In genomic region chr17:50267074-50267841, GRCh38 we compare ENCODE assay signal across 14 cellular contexts. TPM values are rescaled to one million over a fixed set of nuclear protein-coding genes. Genes with fewer than 3 reads are reported as not detected.
DNase-seq lines count a peak whose midpoint lies in the region; TF ChIP-seq lines count a peak whose summit lies in the region.
"Had no signal": no experiment of that assay in that cellular context is flagged by ENCODE, and none has a peak within 500 bp of the region (broad histone marks: within the 10 kb centered on the region; RNA-seq: fewer than 3 reads in every experiment).

No MANE protein-coding gene starts in this region.

- H3K4me1 Mint-ChIP-seq in HFFc6 (ENCODE audit: low read depth) (peaks cover 89% of the 10 kb centered on the region), neural crest cell (peaks cover 66% of the 10 kb centered on the region)

- H3K36me3 Mint-ChIP-seq in HFFc6 (ENCODE audit: low read depth) (no peaks in the 10 kb centered on the region), neural crest cell (ENCODE audit: low read depth) (no peaks in the 10 kb centered on the region)

- DNase-seq in AG04449 (ENCODE audit: low read depth, low spot score) (no peak), HFFc6 (peak; percentile 36), coronary artery (ENCODE audit: low spot score) (peak; percentile 70), neural crest cell (ENCODE audit: low read depth, low spot score) (no peak), NCI-H526 (lab: John Stamatoyannopoulos, UW) (no peak), NCI-H1694 (lab: John Stamatoyannopoulos, UW) (no peak), C1 segment of cervical spinal cord (lab: John Stamatoyannopoulos, UW) (no peak)
- DNase-seq in stimulated activated naive CD4-positive, alpha-beta T cell treated with Interleukin-2 at 50 U/mL for 16 hours (lab: John Stamatoyannopoulos, UW) = no peak
- DNase-seq: BE2C, erythroblast, NCI-H524 treated with DMSO at 0.1 percent for 48 hours, SW 1271 had no signal

- CTCF ChIA-PET in AG04449 (lab: Yijun Ruan, JAX) = interaction anchor here (0.9 to 19.7 kb wide), 14 partner anchors 7 to 128 kb away, joined by 3 to 489 read pairs (median 6); partner anchors contain the start of genes COL1A1 and SGCA

- H3K27me3 Mint-ChIP-seq in HFFc6 (ENCODE audit: insufficient read depth) = no peaks in the 10 kb centered on the region; the same call in 1 of the 2 replicates
- peaks cover 3% of the 10 kb centered on the region for H3K27me3 Mint-ChIP-seq in neural crest cell (ENCODE audit: low read depth)

- TF ChIP-seq CTCF in AG04449 (IDR thresholded peaks at IDR 0.05; ENCODE audit: insufficient read depth, low read length, missing control alignments) (no peak), HFFc6 (IDR thresholded peaks at IDR 0.05) (no peak), coronary artery (IDR thresholded peaks at IDR 0.05) (no peak), neural crest cell (conservative IDR thresholded peaks at IDR 0.05) (no peak)

- POLR2A ChIA-PET in AG04449 (lab: Yijun Ruan, JAX) = interaction anchor here (1.4 to 30.0 kb wide), 4 partner anchors 8 to 76 kb away, joined by 4 to 2316 read pairs (median 13); partner anchors contain the start of gene COL1A1

- no peaks in the 10 kb centered on the region for H3K9me3 Mint-ChIP-seq in HFFc6
- H3K9me3 Mint-ChIP-seq in neural crest cell = no peaks in the 10 kb centered on the region

- H3K4me3 Mint-ChIP-seq in HFFc6 (peak overlapping the region; percentile 12), neural crest cell (no peak overlapping the region)

- H3K27ac ChIP-seq in coronary artery = peak overlapping the region; percentile 29 to 63
- H3K27ac ChIP-seq: adrenal gland had no signal

- H3K4me3 ChIP-seq in AG04449 (ENCODE audit: low read depth, low read length) (peak overlapping the region; percentile 59), coronary artery (peak overlapping the region; percentile 47)
- H3K4me3 ChIP-seq: adrenal gland, left lung had no signal

- H3K27ac Mint-ChIP-seq in HFFc6 (peak overlapping the region; percentile 59), neural crest cell (ENCODE audit: unreplicated experiment) (peak overlapping the region; percentile 99)

RNA-seq across cellular contexts. Expression of gene TMEM92, which starts 7.0 kb away (rescaled TPM):
- under 1 TPM in 3 of 6 experiments, not detected in 3; 0.17 to 0.24 (median 0.18) TPM for total RNA-seq in HFFc6 (2021; fragmentation: NEBNext Ultra II Directional; extraction: Animal tissue kit (Norgen Biotek cat#: 25700))
- total RNA-seq in neural crest cell = 3.0 and 3.5 TPM in 2 replicates
- total RNA-seq: adrenal gland had no signal

Comparison
In these comparisons a context has a peak if more than half of its experiments do, and no peak if none do; other contexts are left out.
1. DNase-seq: peak in HFFc6 (single experiment) and coronary artery (single experiment); none in AG04449 (single experiment), neural crest cell (single experiment), NCI-H526 (0 of 2), NCI-H1694 (single experiment), C1 segment of cervical spinal cord (0 of 14) and stimulated activated naive CD4-positive, alpha-beta T cell treated with Interleukin-2 at 50 U/mL for 16 hours (single experiment).